ENCODE assay signal across 1 cellular context in genomic region chr14:103142903-103143302, GRCh38.
TF ChIP-seq lines count a peak whose summit lies in the region.

No MANE protein-coding gene starts in this region.

TF ChIP-seq in H1, 55 proteins besides CTCF, POLR2A, EP300 and RAD21:
- TF ChIP-seq SAP30 (IDR thresholded peaks at IDR 0.05; ENCODE audit: insufficient read depth, insufficient replicate concordance, low read length) (no peak), CBX8 (IDR thresholded peaks at IDR 0.05; ENCODE audit: borderline replicate concordance, low read depth, low read length) (no peak), POLR2AphosphoS5 (IDR thresholded peaks at IDR 0.05; ENCODE audit: low read depth, low read length) (no peak), CTBP2 (IDR thresholded peaks at IDR 0.05; ENCODE audit: borderline replicate concordance, insufficient read depth, insufficient read length, low read length) (no peak), USF2 (IDR thresholded peaks at IDR 0.05; ENCODE audit: low read length) (no peak), CBX5 (IDR thresholded peaks at IDR 0.05; ENCODE audit: low read depth, low read length) (no peak), MAX (IDR thresholded peaks at IDR 0.05) (no peak), SRF (IDR thresholded peaks at IDR 0.05; ENCODE audit: low read depth, low read length) (no peak), SP2 (IDR thresholded peaks at IDR 0.05; ENCODE audit: low read length) (no peak), SIN3A (conservative IDR thresholded peaks at IDR 0.05 in 1 of 2, IDR thresholded peaks at IDR 0.05 in 1 of 2; ENCODE audit: low read depth in 1 of 2, low read length in 2 of 2) (no peak)
